Comparison of ENCODE assay signal across 10 cellular contexts in genomic region chr12:93089805-93090569, GRCh38.
DNase-seq lines count a peak whose midpoint lies in the region; ATAC-seq and TF ChIP-seq lines count a peak whose summit lies in the region.
"Had no signal": no experiment of that assay in that cellular context is flagged by ENCODE, and none has a peak within 500 bp of the region (broad histone marks: within the 10 kb centered on the region; RNA-seq: fewer than 3 reads in every experiment).

No MANE protein-coding gene starts in this region.

- peaks cover 11% of the 10 kb centered on the region for H3K4me1 Mint-ChIP-seq in activated CD4-positive, alpha-beta T cell treated with anti-CD3 and anti-CD28 coated beads, Interleukin-2, amount 10 ng/mL, durations not matched to agents 24 days and 14 days

- TF ChIP-seq POLR2A in Peyer's patch (IDR thresholded peaks at IDR 0.05): no peak
- TF ChIP-seq POLR2A in esophagus squamous epithelium (IDR thresholded peaks at IDR 0.05): no peak

- no peak for TF ChIP-seq CTCF in Peyer's patch (IDR thresholded peaks at IDR 0.05)
- TF ChIP-seq CTCF in colonic mucosa (IDR thresholded peaks at IDR 0.05): no peak
- no peak for TF ChIP-seq CTCF in esophagus squamous epithelium (IDR thresholded peaks at IDR 0.05)

- DNase-seq in activated CD4-positive, alpha-beta T cell treated with anti-CD3 and anti-CD28 coated beads, Interleukin-2, amount 10 ng/mL, durations not matched to agents 24 days and 14 days: peak; percentile 69
- DNase-seq in activated CD4-positive, alpha-beta T cell treated with anti-CD3 and anti-CD28 coated beads, Interleukin-2, amount 50 U/mL, for 4 hours: no peak
- DNase-seq in Peyer's patch (peak in 1 of 3 donors; percentile 69), colonic mucosa (peak; percentile 58), NCI-H2029 (lab: John Stamatoyannopoulos, UW) (no peak), esophagus squamous epithelium (lab: John Stamatoyannopoulos, UW) (no peak)
- peak in 2 of 3 experiments; percentile 5 to 6 for DNase-seq in stimulated activated CD4-positive, alpha-beta T cell treated with anti-CD3 and anti-CD28 coated beads, TNF-alpha, amount 100 ng/mL, for 24 hours (ENCODE audit: low read depth in 3 of 3)
- DNase-seq: naive B cell had no signal

- no peaks in the 10 kb centered on the region for H3K9me3 ChIP-seq in Peyer's patch
- H3K9me3 ChIP-seq in colonic mucosa: no peaks in the 10 kb centered on the region
- H3K9me3 ChIP-seq in esophagus squamous epithelium: peaks cover 0 to 7% (median 3%) of the 10 kb centered on the region in 3 donors

- H3K27ac ChIP-seq in Peyer's patch (peak overlapping the region in 3 of 4 donors; percentile 51 to 81 (median 80)), colonic mucosa (peak overlapping the region; percentile 56), esophagus squamous epithelium (peak overlapping the region in 2 of 4 donors; percentile 33 to 62)
- H3K27ac ChIP-seq: BLaER1 treated with 17β-estradiol and CSF1 and Interleukin-3, amounts not matched to agents 10 nM and 100 nM had no signal

- 64 to 67% methylated on average over 5 of the region's 5 CpGs for WGBS in esophagus squamous epithelium, 2 donors

- peak overlapping the region; percentile 59 for H3K27ac Mint-ChIP-seq in activated CD4-positive, alpha-beta T cell treated with anti-CD3 and anti-CD28 coated beads, Interleukin-2, amount 10 ng/mL, durations not matched to agents 24 days and 14 days
- H3K27ac Mint-ChIP-seq: naive B cell had no signal

- peaks cover 0 to 6% (median 1%) of the 10 kb centered on the region in 4 donors for H3K4me1 ChIP-seq in Peyer's patch
- H3K4me1 ChIP-seq in colonic mucosa: no peaks in the 10 kb centered on the region
- H3K4me1 ChIP-seq in esophagus squamous epithelium: peaks cover 0 to 24% (median 3%) of the 10 kb centered on the region in 3 donors

- no peak for ATAC-seq in HG03135 (IDR thresholded peaks at IDR 0.05; ENCODE audit: unreplicated experiment)

- no peak overlapping the region for H3K9ac ChIP-seq in colonic mucosa (ENCODE audit: low read depth in 2 of 2, low read length in 2 of 2)
- H3K9ac ChIP-seq: BLaER1 treated with 17β-estradiol and CSF1 and Interleukin-3, amounts not matched to agents 10 nM and 100 nM had no signal

- H3K27me3 Mint-ChIP-seq in activated CD4-positive, alpha-beta T cell treated with anti-CD3 and anti-CD28 coated beads, Interleukin-2, amount 10 ng/mL, durations not matched to agents 24 days and 14 days: no peaks in the 10 kb centered on the region
- H3K27me3 Mint-ChIP-seq: naive B cell had no signal

- H3K4me3 Mint-ChIP-seq in activated CD4-positive, alpha-beta T cell treated with anti-CD3 and anti-CD28 coated beads, Interleukin-2, amount 10 ng/mL, durations not matched to agents 24 days and 14 days: peak overlapping the region; percentile 1
- H3K4me3 Mint-ChIP-seq: naive B cell had no signal

- H3K36me3 ChIP-seq in Peyer's patch (no peaks in the 10 kb centered on the region), colonic mucosa (no peaks in the 10 kb centered on the region), esophagus squamous epithelium (no peaks in the 10 kb centered on the region)
- H3K36me3 ChIP-seq: BLaER1 treated with 17β-estradiol and CSF1 and Interleukin-3, amounts not matched to agents 10 nM and 100 nM had no signal

- no peak overlapping the region for H3K4me3 ChIP-seq in Peyer's patch
- H3K4me3 ChIP-seq in colonic mucosa: no peak overlapping the region
- no peak overlapping the region for H3K4me3 ChIP-seq in esophagus squamous epithelium
- H3K4me3 ChIP-seq: BLaER1 treated with 17β-estradiol and CSF1 and Interleukin-3, amounts not matched to agents 10 nM and 100 nM had no signal

- peaks cover 16% of the 10 kb centered on the region for H3K9me3 Mint-ChIP-seq in activated CD4-positive, alpha-beta T cell treated with anti-CD3 and anti-CD28 coated beads, Interleukin-2, amount 10 ng/mL, durations not matched to agents 24 days and 14 days

- H3K27me3 ChIP-seq in Peyer's patch (no peaks in the 10 kb centered on the region), colonic mucosa (no peaks in the 10 kb centered on the region), esophagus squamous epithelium (no peaks in the 10 kb centered on the region)
- H3K27me3 ChIP-seq: BLaER1 treated with 17β-estradiol and CSF1 and Interleukin-3, amounts not matched to agents 10 nM and 100 nM had no signal

- no peaks in the 10 kb centered on the region for H3K36me3 Mint-ChIP-seq in activated CD4-positive, alpha-beta T cell treated with anti-CD3 and anti-CD28 coated beads, Interleukin-2, amount 10 ng/mL, durations not matched to agents 24 days and 14 days (ENCODE audit: low read depth)

- intact Hi-C loops in activated CD4-positive, alpha-beta T cell treated with anti-CD3 and anti-CD28 coated beads, Interleukin-2, amount 10 ng/mL, durations not matched to agents 24 days and 14 days (cut with micrococcal nuclease): loop anchor here (1.0 to 10.0 kb wide), 4 partner anchors 65 to 305 kb away; partner anchors contain the start of gene EEA1
- intact Hi-C loops in colonic mucosa (cut with DNase I) (loop anchor here (10.0 kb wide), 1 partner anchor 225 kb away; no protein-coding TSS in a partner anchor), esophagus squamous epithelium (cut with DNase I) (no loop called here)

Comparison
In these comparisons a context has a peak if more than half of its experiments do, and no peak if none do; other contexts are left out.
1. DNase-seq: peak in activated CD4-positive, alpha-beta T cell treated with anti-CD3 and anti-CD28 coated beads, Interleukin-2, amount 10 ng/mL, durations not matched to agents 24 days and 14 days (single experiment), colonic mucosa (single experiment) and stimulated activated CD4-positive, alpha-beta T cell treated with anti-CD3 and anti-CD28 coated beads, TNF-alpha, amount 100 ng/mL, for 24 hours (2 of 3); none in activated CD4-positive, alpha-beta T cell treated with anti-CD3 and anti-CD28 coated beads, Interleukin-2, amount 50 U/mL, for 4 hours (0 of 2), NCI-H2029 (single experiment) and esophagus squamous epithelium (single experiment).